Comparison of ENCODE assay signal across 19 cellular contexts in genomic region chr7:158019726-158020705, GRCh38.
"Had no signal": no experiment of that assay in that cellular context is flagged by ENCODE, and none has a peak within 500 bp of the region (broad histone marks: within the 10 kb centered on the region; RNA-seq: fewer than 3 reads in every experiment).

No MANE protein-coding gene starts in this region.

- H3K27me3 ChIP-seq: adrenal gland, breast epithelium, ovary, right lobe of liver had no signal

- DNase-seq: activated CD4-positive, alpha-beta T cell treated with anti-CD3 and anti-CD28 coated beads, Interleukin-2, amount 50 U/mL, for 1 hour; activated CD4-positive, CD25-positive, alpha-beta regulatory T cell treated with anti-CD3 and anti-CD28 coated beads, Interleukin-2, amount 50 U/mL, for 72 hours; activated CD8-positive, alpha-beta memory T cell treated with anti-CD3 and anti-CD28 coated beads, Interleukin-2, amount 50 U/mL, for 4 hours; activated naive CD4-positive, alpha-beta T cell treated with anti-CD3 and anti-CD28 coated beads, Interleukin-2, amount 50 U/mL, for 16 hours; activated T-cell treated with anti-CD3 and anti-CD28 coated beads, Interleukin-2, amount 50 U/mL, for 4 hours; adrenal gland; cerebellar nuclear complex; effector memory CD4-positive, alpha-beta T cell; esophagus squamous epithelium; left colon; midbrain; ovary; stimulated activated CD4-positive, alpha-beta T cell treated with anti-CD3 and anti-CD28 coated beads, Interleukin-4, amount 100 ng/mL, for 4 hours; T1000 had no signal

- H3K27ac ChIP-seq: adrenal gland, breast epithelium, esophagus squamous epithelium, ovary, right lobe of liver had no signal

- H3K9me3 ChIP-seq: adrenal gland, breast epithelium, esophagus squamous epithelium, ovary, right lobe of liver had no signal

- H3K4me3 ChIP-seq: adrenal gland, breast epithelium, esophagus squamous epithelium, lung, ovary, right lobe of liver had no signal

- H3K36me3 ChIP-seq: adrenal gland, breast epithelium, esophagus squamous epithelium, ovary, right lobe of liver had no signal

- H3K4me1 ChIP-seq: breast epithelium, right lobe of liver had no signal

- FAIRE-seq: astrocyte, urothelium cell line had no signal
